21 cellular contexts compared by ENCODE assay signal in genomic region chr2:221590861-221591260, GRCh38.
"Had no signal": no experiment of that assay in that cellular context is flagged by ENCODE, and none has a peak within 500 bp of the region (broad histone marks: within the 10 kb centered on the region; RNA-seq: fewer than 3 reads in every experiment).

No MANE protein-coding gene starts in this region.

- H3K27ac ChIP-seq: adrenal gland, breast epithelium, lower lobe of right lung, sigmoid colon, stomach, vagina, WERI-Rb-1 had no signal

- ATAC-seq: activated naive CD4-positive, alpha-beta T cell treated with anti-CD3 and anti-CD28 coated beads, Interleukin-2, amount 50 U/mL, for 72 hours; left cardiac atrium; lower lobe of right lung; stimulated activated effector memory CD8-positive, alpha-beta T cell treated with anti-CD3 and anti-CD28 coated beads, Interleukin-12 subunit alpha, Interleukin-12 subunit beta, amount 100 ng/mL, for 72 hours had no signal

- H3K27me3 ChIP-seq: breast epithelium, sigmoid colon, vagina had no signal

- H3K36me3 ChIP-seq: adrenal gland, breast epithelium, lower lobe of right lung, sigmoid colon, stomach, vagina, WERI-Rb-1 had no signal

- H3K4me3 ChIP-seq: adrenal gland, breast epithelium, lower lobe of right lung, sigmoid colon, stomach, vagina had no signal

- H3K9me3 ChIP-seq: adrenal gland, breast epithelium, lower lobe of right lung, sigmoid colon, stomach, vagina had no signal

- DNase-seq: activated CD4-positive, alpha-beta T cell treated with anti-CD3 and anti-CD28 coated beads, Interleukin-2, amount 50 U/mL, for 4 hours; activated gamma-delta T cell; adrenal gland; cortex of kidney; erythroblast; foreskin melanocyte; glutamatergic neuron; hippocampal formation; left cardiac atrium; lower lobe of right lung; nephron progenitor cell; nucleus accumbens; sigmoid colon; stimulated activated CD4-positive, alpha-beta T cell treated with anti-CD3 and anti-CD28 coated beads, Interleukin-4, amount 100 ng/mL, for 24 hours; stomach; trophoblast cell; WERI-Rb-1 had no signal

- H3K4me1 ChIP-seq: adrenal gland, breast epithelium, lower lobe of right lung, sigmoid colon, stomach, vagina had no signal
